ENCODE assay signal across 1 cellular context in genomic region chr4:140373328-140374129, GRCh38.
TF ChIP-seq lines count a peak whose summit lies in the region.

TSS of gene SCOC (plus strand) at chr4:140373646. CDS start at chr4:140379171, 5,525 bp downstream.

TF ChIP-seq in HEK293, 187 proteins besides CTCF, POLR2A, EP300 and RAD21 (continued from another document and continues in another):
- TF ChIP-seq PRDM2 (tag by site-specific recombination; IDR thresholded peaks at IDR 0.05; ENCODE audit: borderline replicate concordance) (no peak), MEIS1 (CRISPR knock-in tag; IDR thresholded peaks at IDR 0.05; ENCODE audit: borderline replicate concordance) (no peak), REPIN1 (tag by site-specific recombination; IDR thresholded peaks at IDR 0.05; ENCODE audit: low read depth) (no peak), ZSCAN16 (tag by site-specific recombination; IDR thresholded peaks at IDR 0.05) (no peak), ZNF354C (tag by site-specific recombination; IDR thresholded peaks at IDR 0.05; ENCODE audit: borderline replicate concordance, low read depth) (no peak), ZNF768 (tag by site-specific recombination; IDR thresholded peaks at IDR 0.05) (no peak), ZNF530 (tag by site-specific recombination; IDR thresholded peaks at IDR 0.05; ENCODE audit: low read depth) (no peak), ZFP69B (tag by site-specific recombination; IDR thresholded peaks at IDR 0.05) (no peak), ZNF555 (tag by site-specific recombination; conservative IDR thresholded peaks at IDR 0.05) (no peak), ZNF621 (tag by site-specific recombination; IDR thresholded peaks at IDR 0.05) (no peak), ZNF660 (tag by site-specific recombination; IDR thresholded peaks at IDR 0.05) (peak; percentile 68), ZBTB26 (tag by site-specific recombination; optimal IDR thresholded peaks at IDR 0.05) (peak; percentile 47), ZNF266 (tag by site-specific recombination; IDR thresholded peaks at IDR 0.05; ENCODE audit: low read depth) (no peak), ZNF549 (tag by site-specific recombination; IDR thresholded peaks at IDR 0.05) (no peak), ZNF701 (tag by site-specific recombination; IDR thresholded peaks at IDR 0.05) (no peak), ZNF112 (tag by site-specific recombination; IDR thresholded peaks at IDR 0.05) (no peak), ATF2 (tag by site-specific recombination; IDR thresholded peaks at IDR 0.05; ENCODE audit: low read depth) (no peak), ZNF704 (tag by site-specific recombination; IDR thresholded peaks at IDR 0.05) (no peak), SCRT2 (tag by site-specific recombination; IDR thresholded peaks at IDR 0.05) (peak; percentile 75), ZNF239 (tag by site-specific recombination; IDR thresholded peaks at IDR 0.05) (no peak), ZNF585B (tag by site-specific recombination; IDR thresholded peaks at IDR 0.05) (no peak), ZNF548 (tag by site-specific recombination; IDR thresholded peaks at IDR 0.05) (no peak), KLF1 (tag by site-specific recombination; IDR thresholded peaks at IDR 0.05) (0 out of 2 replicates have a peak, but pooled peaks have one; percentile 31), ZNF664 (tag by site-specific recombination; IDR thresholded peaks at IDR 0.05) (no peak), ZBTB48 (tag by site-specific recombination; IDR thresholded peaks at IDR 0.05) (no peak), ZNF26 (tag by site-specific recombination; IDR thresholded peaks at IDR 0.05) (no peak), ZNF280D (tag by site-specific recombination; IDR thresholded peaks at IDR 0.05) (no peak), ZNF248 (tag by site-specific recombination; IDR thresholded peaks at IDR 0.05) (no peak), ZNF624 (tag by site-specific recombination; IDR thresholded peaks at IDR 0.05) (no peak), ZNF157 (tag by site-specific recombination; IDR thresholded peaks at IDR 0.05) (no peak), OSR2 (tag by site-specific recombination; IDR thresholded peaks at IDR 0.05) (no peak), ZNF133 (tag by site-specific recombination; IDR thresholded peaks at IDR 0.05) (no peak), KLF8 (tag by site-specific recombination; IDR thresholded peaks at IDR 0.05) (peak; percentile 73), ZNF670 (tag by site-specific recombination; IDR thresholded peaks at IDR 0.05; ENCODE audit: low read depth) (no peak), ZNF394 (tag by site-specific recombination; IDR thresholded peaks at IDR 0.05; ENCODE audit: borderline replicate concordance) (peak; percentile 38; the same call in 1 of the 2 replicates), ZNF223 (tag by site-specific recombination; IDR thresholded peaks at IDR 0.05) (no peak), ZNF433 (tag by site-specific recombination; IDR thresholded peaks at IDR 0.05; ENCODE audit: low read depth) (no peak), SCRT1 (tag by site-specific recombination; IDR thresholded peaks at IDR 0.05; ENCODE audit: borderline replicate concordance) (no peak), ZNF658 (tag by site-specific recombination; IDR thresholded peaks at IDR 0.05) (no peak)
- TF ChIP-seq, protein P1, sequence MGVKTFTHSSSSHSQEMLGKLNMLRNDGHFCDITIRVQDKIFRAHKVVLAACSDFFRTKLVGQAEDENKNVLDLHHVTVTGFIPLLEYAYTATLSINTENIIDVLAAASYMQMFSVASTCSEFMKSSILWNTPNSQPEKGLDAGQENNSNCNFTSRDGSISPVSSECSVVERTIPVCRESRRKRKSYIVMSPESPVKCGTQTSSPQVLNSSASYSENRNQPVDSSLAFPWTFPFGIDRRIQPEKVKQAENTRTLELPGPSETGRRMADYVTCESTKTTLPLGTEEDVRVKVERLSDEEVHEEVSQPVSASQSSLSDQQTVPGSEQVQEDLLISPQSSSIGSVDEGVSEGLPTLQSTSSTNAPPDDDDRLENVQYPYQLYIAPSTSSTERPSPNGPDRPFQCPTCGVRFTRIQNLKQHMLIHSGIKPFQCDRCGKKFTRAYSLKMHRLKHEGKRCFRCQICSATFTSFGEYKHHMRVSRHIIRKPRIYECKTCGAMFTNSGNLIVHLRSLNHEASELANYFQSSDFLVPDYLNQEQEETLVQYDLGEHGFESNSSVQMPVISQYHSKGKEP (tag by site-specific recombination; IDR thresholded peaks at IDR 0.05), result no peak
- TF ChIP-seq, protein P2, sequence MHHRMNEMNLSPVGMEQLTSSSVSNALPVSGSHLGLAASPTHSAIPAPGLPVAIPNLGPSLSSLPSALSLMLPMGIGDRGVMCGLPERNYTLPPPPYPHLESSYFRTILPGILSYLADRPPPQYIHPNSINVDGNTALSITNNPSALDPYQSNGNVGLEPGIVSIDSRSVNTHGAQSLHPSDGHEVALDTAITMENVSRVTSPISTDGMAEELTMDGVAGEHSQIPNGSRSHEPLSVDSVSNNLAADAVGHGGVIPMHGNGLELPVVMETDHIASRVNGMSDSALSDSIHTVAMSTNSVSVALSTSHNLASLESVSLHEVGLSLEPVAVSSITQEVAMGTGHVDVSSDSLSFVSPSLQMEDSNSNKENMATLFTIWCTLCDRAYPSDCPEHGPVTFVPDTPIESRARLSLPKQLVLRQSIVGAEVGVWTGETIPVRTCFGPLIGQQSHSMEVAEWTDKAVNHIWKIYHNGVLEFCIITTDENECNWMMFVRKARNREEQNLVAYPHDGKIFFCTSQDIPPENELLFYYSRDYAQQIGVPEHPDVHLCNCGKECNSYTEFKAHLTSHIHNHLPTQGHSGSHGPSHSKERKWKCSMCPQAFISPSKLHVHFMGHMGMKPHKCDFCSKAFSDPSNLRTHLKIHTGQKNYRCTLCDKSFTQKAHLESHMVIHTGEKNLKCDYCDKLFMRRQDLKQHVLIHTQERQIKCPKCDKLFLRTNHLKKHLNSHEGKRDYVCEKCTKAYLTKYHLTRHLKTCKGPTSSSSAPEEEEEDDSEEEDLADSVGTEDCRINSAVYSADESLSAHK (tag by site-specific recombination; IDR thresholded peaks at IDR 0.05), result no peak
- TF ChIP-seq, protein P3, sequence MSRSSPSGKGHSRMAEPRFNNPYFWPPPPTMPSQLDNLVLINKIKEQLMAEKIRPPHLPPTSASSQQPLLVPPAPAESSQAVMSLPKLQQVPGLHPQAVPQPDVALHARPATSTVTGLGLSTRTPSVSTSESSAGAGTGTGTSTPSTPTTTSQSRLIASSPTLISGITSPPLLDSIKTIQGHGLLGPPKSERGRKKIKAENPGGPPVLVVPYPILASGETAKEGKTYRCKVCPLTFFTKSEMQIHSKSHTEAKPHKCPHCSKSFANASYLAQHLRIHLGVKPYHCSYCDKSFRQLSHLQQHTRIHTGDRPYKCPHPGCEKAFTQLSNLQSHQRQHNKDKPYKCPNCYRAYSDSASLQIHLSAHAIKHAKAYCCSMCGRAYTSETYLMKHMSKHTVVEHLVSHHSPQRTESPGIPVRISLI (tag by site-specific recombination; IDR thresholded peaks at IDR 0.05), result no peak
